ENCODE assay signal across 27 cellular contexts in the genomic region with DNA sequence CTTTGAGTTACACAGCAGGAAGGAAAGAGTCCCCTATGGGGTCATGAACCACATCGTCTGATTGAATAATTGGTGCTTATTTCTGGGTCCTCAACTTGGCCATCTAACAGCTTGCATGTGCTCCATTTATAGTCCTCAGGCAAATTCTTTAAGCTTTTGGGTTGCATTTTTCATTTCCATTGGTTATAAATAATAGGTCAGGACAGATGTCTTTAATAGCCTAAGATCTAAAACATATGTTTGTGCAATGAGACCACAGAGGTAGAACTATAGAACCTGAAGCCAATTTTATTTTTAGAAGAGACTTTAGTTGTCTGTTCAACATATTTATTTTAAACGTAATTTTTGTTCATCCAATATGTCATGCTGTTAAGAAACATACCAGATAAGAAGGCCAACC. TPM values are rescaled to one million over a fixed set of nuclear protein-coding genes. Genes with fewer than 3 reads are reported as not detected.
"Had no signal": no experiment of that assay in that cellular context is flagged by ENCODE, and none has a peak within 500 bp of the region (broad histone marks: within the 10 kb centered on the region; RNA-seq: fewer than 3 reads in every experiment).

No MANE protein-coding gene starts in this region.

- ATAC-seq: effector memory CD8-positive, alpha-beta T cell; heart left ventricle; left lobe of liver; naive thymus-derived CD4-positive, alpha-beta T cell; pancreas; right cardiac atrium had no signal

- H3K36me3 ChIP-seq: esophagus muscularis mucosa, heart left ventricle, pancreas, stomach, thoracic aorta, transverse colon had no signal

- H3K9me3 Mint-ChIP-seq: effector memory CD8-positive, alpha-beta T cell had no signal

- H3K27ac ChIP-seq: epithelial cell of prostate, esophagus muscularis mucosa, heart left ventricle, pancreas, stomach, thoracic aorta, transverse colon had no signal

- H3K27me3 Mint-ChIP-seq: effector memory CD8-positive, alpha-beta T cell; progenitor cell of endocrine pancreas had no signal

- H3K4me3 ChIP-seq: esophagus muscularis mucosa, heart left ventricle, pancreas, stomach, thoracic aorta, transverse colon had no signal

- H3K4me1 ChIP-seq: esophagus muscularis mucosa, pancreas, transverse colon had no signal

- H3K9me3 ChIP-seq: esophagus muscularis mucosa, heart left ventricle, pancreas, stomach, thoracic aorta, transverse colon had no signal

- DNase-seq: cortex of kidney; effector memory CD8-positive, alpha-beta T cell; foreskin melanocyte; heart left ventricle; hypothalamus; kidney glomerular epithelial cell; mammary epithelial cell; naive thymus-derived CD4-positive, alpha-beta T cell; occipital lobe; pancreas; right cardiac atrium; small intestine; stimulated activated CD4-positive, alpha-beta T cell treated with anti-CD3 and anti-CD28 coated beads, Interleukin-12 subunit alpha, Interleukin-12 subunit beta, amount 100 ng/mL, for 4 hours; stimulated activated naive CD4-positive, alpha-beta T cell; stomach; substantia nigra; transverse colon had no signal

- H3K27ac Mint-ChIP-seq: effector memory CD8-positive, alpha-beta T cell; progenitor cell of endocrine pancreas had no signal

- H3K27me3 ChIP-seq: esophagus muscularis mucosa, heart left ventricle, pancreas, stomach, transverse colon had no signal

- H3K4me3 Mint-ChIP-seq: effector memory CD8-positive, alpha-beta T cell had no signal

RNA-seq across cellular contexts. Expression of gene CD200R1L, which starts 43.2 kb away (rescaled TPM):
- total RNA-seq: esophagus muscularis mucosa; glomerular endothelial cell; heart left ventricle; left lobe of liver; lower leg skin; mammary epithelial cell; mesenteric fat pad; mononuclear cell; naive thymus-derived CD4-positive, alpha-beta T cell; occipital lobe; pancreas; progenitor cell of endocrine pancreas; right cardiac atrium; stomach; thoracic aorta; transverse colon; urinary bladder had no signal
- polyA plus RNA-seq: heart left ventricle; mammary epithelial cell; naive thymus-derived CD4-positive, alpha-beta T cell; pancreas; right cardiac atrium; small intestine; stomach; urinary bladder had no signal
